25 cellular contexts compared by ENCODE assay signal in genomic region chr11:85464283-85464682, GRCh38.
DNase-seq lines count a peak whose midpoint lies in the region; ATAC-seq, FAIRE-seq and TF ChIP-seq lines count a peak whose summit lies in the region.
"Had no signal": no experiment of that assay in that cellular context is flagged by ENCODE, and none has a peak within 500 bp of the region (broad histone marks: within the 10 kb centered on the region; RNA-seq: fewer than 3 reads in every experiment).

No MANE protein-coding gene starts in this region.

- no peak for DNase-seq in HepG2 (ENCODE audit: low spot score)
- DNase-seq in right lobe of liver, result no peak
- peak; percentile 4 for DNase-seq in NAMALWA (ENCODE audit: low spot score)
- no peak for DNase-seq in H1 (ENCODE audit: low read depth in 1 of 2, low spot score in 2 of 2)
- no peak for DNase-seq in activated CD4-positive, alpha-beta memory T cell treated with anti-CD3 and anti-CD28 coated beads, Interleukin-2, amount 10 ng/mL, durations not matched to agents 7 days and 5 days
- no peak for DNase-seq in GF-D8 (lab: John Stamatoyannopoulos, UW)
- DNase-seq in NCI-H510A treated with DMSO at 0.1 percent for 48 hours (lab: John Stamatoyannopoulos, UW), result no peak
- DNase-seq: activated CD4-positive, CD25-positive, alpha-beta regulatory T cell; activated CD8-positive, alpha-beta T cell treated with anti-CD3 and anti-CD28 coated beads, Interleukin-2, amount 10 ng/mL, durations not matched to agents 7 days and 5 days; activated naive CD4-positive, alpha-beta T cell treated with anti-CD3 and anti-CD28 coated beads for 36 hours; activated T-cell treated with anti-CD3 and anti-CD28 coated beads, Interleukin-2, amount 50 U/mL, for 24 hours; AML-193; anterior cingulate cortex; central memory CD4-positive, alpha-beta T cell; COR-L47; dorsolateral prefrontal cortex; EL; foreskin keratinocyte; natural killer cell; NCI-H1436 treated with DMSO at 0.1 percent for 48 hours; NCI-H2227 treated with DMSO at 0.1 percent for 48 hours; retina; SHP77 treated with DMSO at 0.1 percent for 48 hours; T-helper 17 cell had no signal

- H3K4me3 ChIP-seq in HepG2 (replicated peaks in 1 of 3; ENCODE audit: insufficient read depth in 1 of 3, low read depth in 2 of 3, low read length in 3 of 3) (no peak overlapping the region), right lobe of liver (no peak overlapping the region), H1 (ENCODE audit: extremely low read depth in 1 of 4, insufficient read depth in 2 of 4, low read depth in 3 of 4, low read length in 4 of 4) (no peak overlapping the region)
- H3K4me3 ChIP-seq: dorsolateral prefrontal cortex had no signal

- TF ChIP-seq CTCF in HepG2 (CRISPR knock-in tag; IDR thresholded peaks at IDR 0.05) (peak; percentile 50), right lobe of liver (IDR thresholded peaks at IDR 0.05) (no peak), H1 (IDR thresholded peaks at IDR 0.05; ENCODE audit: control extremely low read depth in 1 of 3, insufficient read depth in 1 of 3, low read depth in 1 of 3, low read length in 3 of 3) (peak; percentile 47 to 72 (median 67))

- H3K23ac ChIP-seq in H1 (ENCODE audit: insufficient read length), result no peak overlapping the region

- H3K4me1 Mint-ChIP-seq in activated CD4-positive, alpha-beta memory T cell treated with anti-CD3 and anti-CD28 coated beads, Interleukin-2, amount 10 ng/mL, durations not matched to agents 7 days and 5 days, result no peaks in the 10 kb centered on the region
- H3K4me1 Mint-ChIP-seq: natural killer cell, T-helper 17 cell had no signal

- no peak overlapping the region; the same call in 1 of the 2 replicates for H2BK5ac ChIP-seq in H1 (ENCODE audit: low read depth, low read length)

- POLR2A ChIA-PET in HepG2 (lab: Yijun Ruan, JAX) (no interaction called here), H1 (lab: Charles Lee; ENCODE audit: partially characterized antibody) (no interaction called here)
- POLR2A ChIA-PET in activated CD4-positive, alpha-beta memory T cell treated with anti-CD3 and anti-CD28 coated beads, Interleukin-2, amount 10 ng/mL, durations not matched to agents 7 days and 5 days (lab: Charles Lee), result no interaction called here

- WGBS in HepG2 (ENCODE audit: low lambda C conversion rate), result 17% methylated on average over 2 of the region's 2 CpGs
- 59% methylated on average over 2 of the region's 2 CpGs for WGBS in right lobe of liver (ENCODE audit: insufficient coverage, low coverage, low lambda C conversion rate, missing lambda C conversion rate)
- 82% methylated on average over 2 of the region's 2 CpGs; no CpG with 5 or more reads in 1 of the 2 experiments for WGBS in H1 (ENCODE audit: extremely low coverage in 1 of 2, insufficient coverage in 1 of 2, insufficient read length in 1 of 2, insufficient replicate concordance in 2 of 2, low coverage in 1 of 2, low lambda C conversion rate in 2 of 2, missing lambda C conversion rate in 1 of 2), 2 experiments

- no TSS peak for BruUV-seq in HepG2 (replicated peaks; lab: Mats Ljungman, UMichigan)

- no peak overlapping the region for H3K9ac ChIP-seq in HepG2 (ENCODE audit: insufficient read depth, low read depth, low read length)
- no peak overlapping the region for H3K9ac ChIP-seq in H1 (replicated peaks in 1 of 4; ENCODE audit: extremely low read depth in 1 of 4, low read depth in 3 of 4, low read length in 3 of 4)

- H3K27ac ChIP-seq in HepG2 (ENCODE audit: extremely low read length, insufficient read depth, low read length) (no peak overlapping the region), right lobe of liver (no peak overlapping the region), H1 (ENCODE audit: low read depth, low read length) (no peak overlapping the region)
- H3K27ac ChIP-seq: dorsolateral prefrontal cortex, epithelial cell of prostate, foreskin keratinocyte had no signal

- H3K79me2 ChIP-seq in HepG2 (ENCODE audit: insufficient read depth, low read length) (no peaks in the 10 kb centered on the region), H1 (ENCODE audit: control insufficient read depth in 1 of 2, insufficient read depth in 2 of 2, low read length in 2 of 2) (no peaks in the 10 kb centered on the region)

- TF ChIP-seq EP300 in HepG2 (IDR thresholded peaks at IDR 0.05; ENCODE audit: low read depth in 2 of 2, low read length in 2 of 2) (no peak), HepG2 (CRISPR knock-in tag; IDR thresholded peaks at IDR 0.05; ENCODE audit: borderline replicate concordance) (no peak), H1 (IDR thresholded peaks at IDR 0.05; ENCODE audit: borderline replicate concordance in 1 of 2, low read depth in 2 of 2, low read length in 2 of 2) (no peak)

- ATAC-seq in HepG2 (no peak; the same call in 1 of the 3 replicates), right lobe of liver (no peak)
- ATAC-seq: activated CD8-positive, alpha-beta T cell treated with anti-CD3 and anti-CD28 coated beads, Interleukin-2, amount 10 ng/mL, durations not matched to agents 7 days and 5 days; foreskin keratinocyte; natural killer cell; T-helper 17 cell had no signal

- H3K27me3 ChIP-seq in HepG2 (ENCODE audit: control insufficient read depth in 1 of 2, insufficient read depth in 2 of 2, low read length in 2 of 2), result no peaks in the 10 kb centered on the region
- no peaks in the 10 kb centered on the region for H3K27me3 ChIP-seq in right lobe of liver
- no peaks in the 10 kb centered on the region for H3K27me3 ChIP-seq in H1 (replicated peaks in 1 of 4; ENCODE audit: control insufficient read depth in 3 of 4, extremely low read depth in 1 of 4, insufficient read depth in 3 of 4, low read length in 3 of 4)
- H3K27me3 ChIP-seq: dorsolateral prefrontal cortex, foreskin keratinocyte had no signal

- H2BK12ac ChIP-seq in H1 (ENCODE audit: low read depth, low read length), result 0 out of 2 replicates have a peak overlapping the region, but pooled peaks have one; percentile 56

- H2BK120ac ChIP-seq in H1 (replicated peaks; ENCODE audit: low read depth, low read length), result no peak overlapping the region

- no peak overlapping the region; the same call in 1 of the 2 replicates for H2BK20ac ChIP-seq in H1 (ENCODE audit: low read length)

- no peak for TF ChIP-seq RAD21 in HepG2 (CRISPR knock-in tag; IDR thresholded peaks at IDR 0.05)
- TF ChIP-seq RAD21 in H1 (IDR thresholded peaks at IDR 0.05 in 1 of 2, conservative IDR thresholded peaks at IDR 0.05 in 1 of 2; ENCODE audit: low read depth in 2 of 2, low read length in 2 of 2), result peak; percentile 88 to 91

- no peaks in the 10 kb centered on the region for H3K36me3 Mint-ChIP-seq in activated CD4-positive, alpha-beta memory T cell treated with anti-CD3 and anti-CD28 coated beads, Interleukin-2, amount 10 ng/mL, durations not matched to agents 7 days and 5 days (ENCODE audit: low read depth)

- H4K20me1 ChIP-seq in HepG2 (ENCODE audit: insufficient read depth, low read length) (no peaks in the 10 kb centered on the region), H1 (replicated peaks in 1 of 2; ENCODE audit: control insufficient read depth in 1 of 2, insufficient read depth in 2 of 2, low read length in 2 of 2) (no peaks in the 10 kb centered on the region)

- H3K79me1 ChIP-seq in H1 (ENCODE audit: low read depth, low read length), result no peaks in the 10 kb centered on the region

- FAIRE-seq in HepG2 (lab: Jason Lieb, UNC) (no peak), H1 (lab: Jason Lieb, UNC) (peak; percentile 87)

- no peak overlapping the region for H3K18ac ChIP-seq in H1 (ENCODE audit: extremely low read depth, low read length)

- H3K56ac ChIP-seq in H1 (replicated peaks; ENCODE audit: insufficient read length, low read depth, low read length), result no peak overlapping the region

- in situ Hi-C loops in HepG2 (cut with HindIII; ENCODE audit: extremely low pct_ligation_motif_present, low pct_unique_long_range_greater_than_20kb), result no loop called here

- H2AK5ac ChIP-seq in H1 (ENCODE audit: low read depth, low read length), result no peak overlapping the region

- no peak overlapping the region for H4K5ac ChIP-seq in H1 (ENCODE audit: insufficient read length, low read depth, low read length)

- H3K4me2 ChIP-seq in HepG2 (ENCODE audit: low read depth, low read length) (no peak overlapping the region), H1 (ENCODE audit: insufficient read depth in 1 of 2, low read depth in 2 of 2, low read length in 2 of 2) (no peak overlapping the region)

- no peak overlapping the region for H4K91ac ChIP-seq in H1 (replicated peaks; ENCODE audit: insufficient read length, low read length)

- H3K4ac ChIP-seq in H1 (replicated peaks; ENCODE audit: insufficient read length, low read depth, low read length), result peak overlapping the region; percentile 2

- no peaks in the 10 kb centered on the region for H3K23me2 ChIP-seq in H1 (ENCODE audit: low read depth, low read length)

- H3K27me3 Mint-ChIP-seq in activated CD4-positive, alpha-beta memory T cell treated with anti-CD3 and anti-CD28 coated beads, Interleukin-2, amount 10 ng/mL, durations not matched to agents 7 days and 5 days, result no peaks in the 10 kb centered on the region
- H3K27me3 Mint-ChIP-seq: activated T-cell treated with anti-CD3 and anti-CD28 coated beads, Interleukin-2, amount 50 U/mL, for 24 hours; T-helper 17 cell had no signal

- H3K9me3 ChIP-seq in HepG2 (ENCODE audit: low read length) (no peaks in the 10 kb centered on the region), right lobe of liver (peaks cover 0 to 2% (median 0%) of the 10 kb centered on the region in 4 donors), H1 (ENCODE audit: insufficient read depth in 2 of 2, low read depth in 1 of 2, low read length in 1 of 2) (no peaks in the 10 kb centered on the region)

- CTCF ChIA-PET in HepG2 (lab: Yijun Ruan, JAX; ENCODE audit: low intra/inter-chr PET ratio, low total read pairs) (no interaction called here), H1 (lab: Charles Lee; ENCODE audit: partially characterized antibody) (interaction anchor here (0.8 to 2.6 kb wide), 9 partner anchors 9 to 733 kb away, joined by 3 to 56 read pairs (median 3); no protein-coding TSS in a partner anchor)
- CTCF ChIA-PET in activated CD4-positive, alpha-beta memory T cell treated with anti-CD3 and anti-CD28 coated beads, Interleukin-2, amount 10 ng/mL, durations not matched to agents 7 days and 5 days (lab: Charles Lee), result no interaction called here

- H3K4me1 ChIP-seq in HepG2 (ENCODE audit: insufficient read depth, low read length) (no peaks in the 10 kb centered on the region), right lobe of liver (no peaks in the 10 kb centered on the region), H1 (replicated peaks in 1 of 4; ENCODE audit: control insufficient read depth in 3 of 4, insufficient read depth in 4 of 4, low read length in 3 of 4) (no peaks in the 10 kb centered on the region; a peak in 1 of 7 replicates)
- H3K4me1 ChIP-seq: foreskin keratinocyte had no signal

- H4K8ac ChIP-seq in H1 (ENCODE audit: extremely low read depth, insufficient read depth, low read length), result no peak overlapping the region

- intact Hi-C loops in HepG2 (cut with micrococcal nuclease; ENCODE audit: unreplicated experiment), result no loop called here
- intact Hi-C loops in right lobe of liver (cut with DNase I), result no loop called here

- H3K36me3 ChIP-seq in HepG2 (replicated peaks in 1 of 2; ENCODE audit: control insufficient read depth in 1 of 2, insufficient read depth in 2 of 2, low read length in 2 of 2) (no peaks in the 10 kb centered on the region), right lobe of liver (no peaks in the 10 kb centered on the region), H1 (ENCODE audit: control insufficient read depth in 2 of 4, insufficient read depth in 4 of 4, low read length in 3 of 4) (no peaks in the 10 kb centered on the region)

- H2AFZ ChIP-seq in HepG2 (ENCODE audit: low read length), result no peak overlapping the region
- H2AFZ ChIP-seq in H1 (ENCODE audit: low read length), result no peak overlapping the region

- H3K27ac Mint-ChIP-seq in activated CD4-positive, alpha-beta memory T cell treated with anti-CD3 and anti-CD28 coated beads, Interleukin-2, amount 10 ng/mL, durations not matched to agents 7 days and 5 days, result no peak overlapping the region
- H3K27ac Mint-ChIP-seq: activated CD8-positive, alpha-beta T cell treated with anti-CD3 and anti-CD28 coated beads, Interleukin-2, amount 10 ng/mL, durations not matched to agents 7 days and 5 days; activated naive CD4-positive, alpha-beta T cell treated with anti-CD3 and anti-CD28 coated beads for 36 hours; activated T-cell treated with anti-CD3 and anti-CD28 coated beads, Interleukin-2, amount 50 U/mL, for 24 hours; natural killer cell; T-helper 17 cell had no signal

- TF ChIP-seq POLR2A in HepG2 (IDR thresholded peaks at IDR 0.05; ENCODE audit: insufficient read depth in 1 of 2, low read depth in 2 of 2, low read length in 2 of 2), result no peak
- no peak for TF ChIP-seq POLR2A in right lobe of liver (IDR thresholded peaks at IDR 0.05)
- no peak for TF ChIP-seq POLR2A in H1 (IDR thresholded peaks at IDR 0.05; ENCODE audit: control extremely low read depth in 1 of 2, low read depth in 2 of 2, low read length in 2 of 2)

- H3K14ac ChIP-seq in H1 (ENCODE audit: insufficient read length), result no peak overlapping the region

- peaks cover 13% of the 10 kb centered on the region for H3K9me3 Mint-ChIP-seq in activated CD4-positive, alpha-beta memory T cell treated with anti-CD3 and anti-CD28 coated beads, Interleukin-2, amount 10 ng/mL, durations not matched to agents 7 days and 5 days

- H3K4me3 Mint-ChIP-seq in activated CD4-positive, alpha-beta memory T cell treated with anti-CD3 and anti-CD28 coated beads, Interleukin-2, amount 10 ng/mL, durations not matched to agents 7 days and 5 days, result no peak overlapping the region
- H3K4me3 Mint-ChIP-seq: activated CD8-positive, alpha-beta T cell treated with anti-CD3 and anti-CD28 coated beads, Interleukin-2, amount 10 ng/mL, durations not matched to agents 7 days and 5 days; activated naive CD4-positive, alpha-beta T cell treated with anti-CD3 and anti-CD28 coated beads for 36 hours; activated T-cell treated with anti-CD3 and anti-CD28 coated beads, Interleukin-2, amount 50 U/mL, for 24 hours; natural killer cell; T-helper 17 cell had no signal

- no peak overlapping the region for H2BK15ac ChIP-seq in H1 (ENCODE audit: low read length)

Comparison
In these comparisons a context has a peak if more than half of its experiments do, and no peak if none do; other contexts are left out.
1. CTCF ChIP-seq: peak in HepG2 (single experiment) and H1 (3 of 3); none in right lobe of liver (0 of 4).
2. Of the 41 proteins assayed by ChIP-seq in both HepG2 and H1: peak only in HepG2: none; only in H1: RAD21; in both: CTCF; in neither: 39.